8 cellular contexts compared by ENCODE assay signal in the genomic region with DNA sequence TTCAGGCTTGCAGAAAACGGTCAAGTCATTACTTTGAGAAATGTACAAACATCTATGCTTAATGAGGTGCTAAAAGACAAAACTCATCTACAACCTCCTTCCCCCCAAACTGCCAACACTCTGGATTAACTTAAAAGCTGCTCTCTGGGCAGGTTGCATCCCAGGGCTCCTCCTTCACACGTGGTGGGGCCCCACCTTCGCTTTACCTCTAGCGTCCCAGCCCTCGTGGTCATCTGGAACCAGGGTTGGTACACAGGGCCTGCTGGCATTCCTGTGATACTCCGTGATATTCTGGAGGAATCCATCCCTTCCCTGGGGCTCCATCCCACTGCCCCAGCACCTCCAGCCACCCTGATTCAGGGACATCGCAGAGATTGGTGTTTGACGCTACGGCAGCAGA. TPM values are rescaled to one million over a fixed set of nuclear protein-coding genes. Genes with fewer than 3 reads are reported as not detected.
A peak's percentile ranks its signal among the peaks of the same experiment; 100 is the strongest.
DNase-seq lines count a peak whose midpoint lies in the region; ATAC-seq and TF ChIP-seq lines count a peak whose summit lies in the region.

No MANE protein-coding gene starts in this region.

- H3K9ac ChIP-seq in colonic mucosa (ENCODE audit: low read depth in 2 of 2, low read length in 2 of 2) (peak overlapping the region; percentile 26 to 75), neural progenitor cell (no peak overlapping the region)

- no peaks in the 10 kb centered on the region for H3K9me3 ChIP-seq in A673 (ENCODE audit: low read depth, low read length, poor library complexity, severe bottlenecking)
- no peaks in the 10 kb centered on the region for H3K9me3 ChIP-seq in colonic mucosa
- H3K9me3 ChIP-seq in neural progenitor cell (ENCODE audit: low read depth) = no peaks in the 10 kb centered on the region
- no peaks in the 10 kb centered on the region for H3K9me3 ChIP-seq in aorta (ENCODE audit: control insufficient read depth, low read length)
- no peaks in the 10 kb centered on the region for H3K9me3 ChIP-seq in ovary

- no peak overlapping the region for H3K4me2 ChIP-seq in neural progenitor cell

- H3K36me3 Mint-ChIP-seq in neural progenitor cell = peaks cover 16% of the 10 kb centered on the region

- H3K4me3 Mint-ChIP-seq in neural progenitor cell = no peak overlapping the region

- H3K4me1 Mint-ChIP-seq in neural progenitor cell = peaks cover 31% of the 10 kb centered on the region

- H2AFZ ChIP-seq in neural progenitor cell (replicated peaks) = no peak overlapping the region

- H3K9me3 Mint-ChIP-seq in neural progenitor cell = no peaks in the 10 kb centered on the region

- H3K4me1 ChIP-seq in A673 (ENCODE audit: insufficient read depth, low read length, poor library complexity, severe bottlenecking) (peaks cover 12% of the 10 kb centered on the region), colonic mucosa (peaks cover 35% of the 10 kb centered on the region), neural progenitor cell (no peaks in the 10 kb centered on the region), aorta (ENCODE audit: control insufficient read depth in 1 of 2, insufficient read depth in 2 of 2, low read length in 2 of 2) (no peaks in the 10 kb centered on the region), ovary (ENCODE audit: insufficient read depth) (peaks cover 9% of the 10 kb centered on the region)

- peaks cover 25% of the 10 kb centered on the region for H4K20me1 ChIP-seq in neural progenitor cell (ENCODE audit: low read depth)

- POLR2A ChIA-PET in A673 (lab: Charles Lee; ENCODE audit: low non-redundant PET) = no interaction called here

- no peak for TF ChIP-seq CTCF in A673 (conservative IDR thresholded peaks at IDR 0.05; ENCODE audit: low read depth, low read length)
- no peak for TF ChIP-seq CTCF in colonic mucosa (IDR thresholded peaks at IDR 0.05)
- no peak for TF ChIP-seq CTCF in neural progenitor cell (IDR thresholded peaks at IDR 0.05)
- no peak for TF ChIP-seq CTCF in ovary (IDR thresholded peaks at IDR 0.05)

- H3K27me3 ChIP-seq in A673 (replicated peaks; ENCODE audit: insufficient read depth, low read depth, low read length, poor library complexity) (no peaks in the 10 kb centered on the region), colonic mucosa (peaks cover 3% of the 10 kb centered on the region), neural progenitor cell (peaks cover 40% of the 10 kb centered on the region), aorta (ENCODE audit: control insufficient read depth in 1 of 2, insufficient read depth in 2 of 2, low read length in 1 of 2) (no peaks in the 10 kb centered on the region), ovary (no peaks in the 10 kb centered on the region)

- peaks cover 12% of the 10 kb centered on the region for H3K27me3 Mint-ChIP-seq in neural progenitor cell (ENCODE audit: insufficient read depth, low read depth)

- BruUV-seq in A673 (replicated peaks; lab: Mats Ljungman, UMichigan) = no TSS peak

- H3K36me3 ChIP-seq in A673 (ENCODE audit: insufficient read depth, low read length, poor library complexity, severe bottlenecking) (no peaks in the 10 kb centered on the region), colonic mucosa (peaks cover 6% of the 10 kb centered on the region), neural progenitor cell (no peaks in the 10 kb centered on the region), aorta (ENCODE audit: control insufficient read depth in 1 of 2, insufficient read depth in 2 of 2, low read length in 1 of 2) (no peaks in the 10 kb centered on the region), ovary (no peaks in the 10 kb centered on the region)

- H3K27ac ChIP-seq in A673 (ENCODE audit: low read depth, low read length, poor library complexity, severe bottlenecking) (peak overlapping the region; percentile 18), colonic mucosa (peak overlapping the region; percentile 28), neural progenitor cell (no peak overlapping the region), aorta (ENCODE audit: low read depth in 1 of 2, low read length in 2 of 2) (peak overlapping the region in 1 of 2 donors; percentile 13), ovary (no peak overlapping the region)

- H3K27ac Mint-ChIP-seq in neural progenitor cell = peak overlapping the region; percentile 33

- H3F3A ChIP-seq in neural progenitor cell (ENCODE audit: low read depth) = no peaks in the 10 kb centered on the region

- ATAC-seq in aorta (ENCODE audit: low FRiP score) = no peak

- TF ChIP-seq EP300 in ovary (IDR thresholded peaks at IDR 0.05) = no peak

- no peaks in the 10 kb centered on the region for H3K79me2 ChIP-seq in neural progenitor cell (ENCODE audit: low read depth)

- no peak for DNase-seq in A673 (ENCODE audit: low spot score)
- peak; percentile 70 for DNase-seq in HT-29 (ENCODE audit: low spot score)
- DNase-seq in colonic mucosa = peak; percentile 61
- DNase-seq in neural progenitor cell (ENCODE audit: low spot score) = no peak
- DNase-seq in aorta = no peak
- DNase-seq in NCI-H524 (lab: John Stamatoyannopoulos, UW) = no peak
- no peak for DNase-seq in ovary
- no peak for DNase-seq in NCI-H2107 treated with DMSO at 0.1 percent for 48 hours (lab: John Stamatoyannopoulos, UW; ENCODE audit: unreplicated experiment)

- no peak for TF ChIP-seq POLR2A in ovary (IDR thresholded peaks at IDR 0.05)

- CTCF ChIA-PET in A673 (lab: Charles Lee) = no interaction called here

- WGBS in aorta, 2 donors = 38 to 44% methylated on average over 9 of the region's 9 CpGs
- WGBS in ovary, 3 donors = 76 to 79% (median 78%) methylated on average over 9 of the region's 9 CpGs

- intact Hi-C loops in A673 (cut with micrococcal nuclease; ENCODE audit: unreplicated experiment) (no loop called here), colonic mucosa (cut with DNase I) (no loop called here), aorta (cut with DNase I) (no loop called here), ovary (cut with DNase I) (no loop called here)

- H3K4me3 ChIP-seq in A673 (ENCODE audit: low read depth, low read length, poor library complexity, severe bottlenecking) (no peak overlapping the region), colonic mucosa (no peak overlapping the region), neural progenitor cell (no peak overlapping the region), aorta (ENCODE audit: low read length in 2 of 2) (no peak overlapping the region), ovary (no peak overlapping the region)

RNA-seq across cellular contexts. Expression of gene METRNL, which starts 4.8 kb away (rescaled TPM):
- 16.5 and 18.1 TPM in 2 replicates for total RNA-seq in A673 (2021)
- 143 and 203 TPM in 2 replicates for total RNA-seq in HT-29 (2014; rRNA removed; shearing (Covaris generic))
- total RNA-seq in colonic mucosa = 10 to 100 TPM; 84.2 to 87.2 TPM
- total RNA-seq in neural progenitor cell (ENCODE audit: low replicate concordance) = 3.6 and 12.9 TPM in 2 replicates
- total RNA-seq in aorta = 100 to 1,000 TPM; 126 to 176 TPM
- 10 to 100 TPM; 35.3 to 81.5 TPM for polyA plus RNA-seq in aorta
- total RNA-seq in ovary = 10 to 100 TPM; 12.9 to 84.3 (median 29.7) TPM
- 10 to 100 TPM in 1 of 2 donors, 1 to 10 TPM in 1; 4.3 to 29.4 TPM for polyA plus RNA-seq in ovary

Comparison
In these comparisons a context has a peak if more than half of its experiments do, and no peak if none do; other contexts are left out.
1. DNase-seq: peak in HT-29 (single experiment) and colonic mucosa (single experiment); none in A673 (single experiment), neural progenitor cell (single experiment), aorta (0 of 2), NCI-H524 (0 of 2), ovary (0 of 5) and NCI-H2107 treated with DMSO at 0.1 percent for 48 hours (single experiment).
2. H3K27ac ChIP-seq: peak in A673 (single experiment) and colonic mucosa (single experiment); none in neural progenitor cell (single experiment) and ovary (0 of 2).